In the genomic region with DNA sequence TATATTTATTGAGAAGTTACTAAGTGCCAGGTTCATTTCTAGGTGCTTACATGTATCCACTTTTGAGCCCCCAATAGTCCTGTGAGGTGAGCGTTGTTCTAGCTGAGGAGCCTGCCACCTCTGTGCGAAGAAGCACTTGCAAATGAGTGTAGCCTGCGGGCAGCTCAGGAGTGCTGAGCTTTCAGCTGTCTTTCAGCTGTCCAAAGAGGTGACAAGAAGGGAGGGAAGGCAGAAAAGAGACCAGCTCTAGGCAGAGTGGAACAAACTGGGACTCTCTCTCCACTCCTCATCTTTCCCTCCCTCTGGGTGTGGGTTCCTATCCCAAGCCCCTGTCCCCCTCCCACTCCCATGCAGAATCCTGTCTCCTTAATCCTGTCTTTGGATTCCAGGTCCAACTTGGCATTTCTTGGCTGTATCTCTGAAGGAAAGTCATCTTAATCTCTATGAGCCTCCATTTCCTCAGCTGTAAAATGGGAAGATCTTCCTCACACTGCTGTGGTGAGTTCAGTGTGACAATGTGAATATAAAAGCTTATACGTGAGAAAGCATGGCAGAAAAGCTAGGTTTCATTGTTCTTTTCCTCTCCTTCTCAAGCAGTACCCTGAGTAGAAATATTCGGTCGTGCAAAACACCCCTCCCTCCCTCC, we compare ENCODE assay signal across 9 cellular contexts. TPM values are rescaled to one million over a fixed set of nuclear protein-coding genes. Genes with fewer than 3 reads are reported as not detected.
A peak's percentile ranks its signal among the peaks of the same experiment; 100 is the strongest.
DNase-seq lines count a peak whose midpoint lies in the region; ATAC-seq and TF ChIP-seq lines count a peak whose summit lies in the region.
"Had no signal": no experiment of that assay in that cellular context is flagged by ENCODE, and none has a peak within 500 bp of the region (broad histone marks: within the 10 kb centered on the region; RNA-seq: fewer than 3 reads in every experiment).

No MANE protein-coding gene starts in this region.

- no peaks in the 10 kb centered on the region for H3K27me3 Mint-ChIP-seq in chondrocyte (ENCODE audit: low read depth)
- no peaks in the 10 kb centered on the region for H3K27me3 Mint-ChIP-seq in progenitor cell of endocrine pancreas
- H3K27me3 Mint-ChIP-seq in endothelial cell (ENCODE audit: unreplicated experiment), result peaks cover 6% of the 10 kb centered on the region

- H3K27ac Mint-ChIP-seq in chondrocyte (ENCODE audit: unreplicated experiment), result no peak overlapping the region
- H3K27ac Mint-ChIP-seq in progenitor cell of endocrine pancreas, result peak overlapping the region; percentile 21
- H3K27ac Mint-ChIP-seq in endothelial cell (ENCODE audit: unreplicated experiment), result no peak overlapping the region

- H3K27ac ChIP-seq in HL-60 (replicated peaks), result peak overlapping the region; percentile 9; the same call in 1 of the 2 replicates

- TF ChIP-seq CTCF in HL-60 (IDR thresholded peaks at IDR 0.05; ENCODE audit: insufficient read depth, low read length) (no peak), chondrocyte (IDR thresholded peaks at IDR 0.05) (no peak), progenitor cell of endocrine pancreas (IDR thresholded peaks at IDR 0.05; ENCODE audit: unreplicated experiment) (no peak), endothelial cell (IDR thresholded peaks at IDR 0.05; ENCODE audit: unreplicated experiment) (no peak)

- DNase-seq in HL-60 (ENCODE audit: low read depth in 1 of 2, low spot score in 1 of 2) (no peak), chondrocyte (ENCODE audit: low spot score) (no peak), progenitor cell of endocrine pancreas (ENCODE audit: low spot score, unreplicated experiment) (no peak), superior temporal gyrus (ENCODE audit: extremely low spot score) (no peak), endothelial cell (ENCODE audit: low spot score) (no peak)
- DNase-seq in central memory CD4-positive, alpha-beta T cell, result no peak

- no peaks in the 10 kb centered on the region for H3K9me3 Mint-ChIP-seq in chondrocyte (ENCODE audit: low read depth)
- H3K9me3 Mint-ChIP-seq in progenitor cell of endocrine pancreas (ENCODE audit: low read depth), result no peaks in the 10 kb centered on the region
- H3K9me3 Mint-ChIP-seq in endothelial cell (ENCODE audit: unreplicated experiment), result no peaks in the 10 kb centered on the region

- H3K36me3 Mint-ChIP-seq in chondrocyte (ENCODE audit: low read depth) (no peaks in the 10 kb centered on the region), progenitor cell of endocrine pancreas (ENCODE audit: insufficient read depth) (no peaks in the 10 kb centered on the region), endothelial cell (ENCODE audit: low read depth, unreplicated experiment) (peaks cover 7% of the 10 kb centered on the region)

- no peaks in the 10 kb centered on the region for H3K27me3 ChIP-seq in HL-60 (ENCODE audit: insufficient read depth, poor library complexity, severe bottlenecking)
- H3K27me3 ChIP-seq: body of pancreas had no signal

- H3K4me1 Mint-ChIP-seq in chondrocyte (ENCODE audit: low read depth), result peaks cover 39% of the 10 kb centered on the region
- H3K4me1 Mint-ChIP-seq in progenitor cell of endocrine pancreas (ENCODE audit: low read depth), result peaks cover 8% of the 10 kb centered on the region
- peaks cover 47% of the 10 kb centered on the region for H3K4me1 Mint-ChIP-seq in endothelial cell (ENCODE audit: unreplicated experiment)

- H3K4me3 ChIP-seq in HL-60 (replicated peaks; ENCODE audit: insufficient read depth, low read length), result no peak overlapping the region
- H3K4me3 ChIP-seq: body of pancreas had no signal

- peak overlapping the region; percentile 67 for H3K4me3 Mint-ChIP-seq in chondrocyte (ENCODE audit: unreplicated experiment)
- no peak overlapping the region for H3K4me3 Mint-ChIP-seq in progenitor cell of endocrine pancreas (ENCODE audit: low read depth)
- H3K4me3 Mint-ChIP-seq in endothelial cell (ENCODE audit: unreplicated experiment), result no peak overlapping the region

- ATAC-seq in GM19023 (IDR thresholded peaks at IDR 0.05; ENCODE audit: unreplicated experiment), result peak; percentile 17
- ATAC-seq in HG03196 (IDR thresholded peaks at IDR 0.05; ENCODE audit: unreplicated experiment), result no peak

RNA-seq across cellular contexts. Expression of a gene that starts 6.7 kb away (rescaled TPM):
- total RNA-seq in chondrocyte, result 144 to 199 TPM (median 146 TPM) in 3 replicates
- total RNA-seq in progenitor cell of endocrine pancreas, result 282 and 285 TPM in 2 replicates
- total RNA-seq in endothelial cell (ENCODE audit: unreplicated experiment), result 235 TPM
